Comparison of ENCODE assay signal across 19 cellular contexts in the genomic region with DNA sequence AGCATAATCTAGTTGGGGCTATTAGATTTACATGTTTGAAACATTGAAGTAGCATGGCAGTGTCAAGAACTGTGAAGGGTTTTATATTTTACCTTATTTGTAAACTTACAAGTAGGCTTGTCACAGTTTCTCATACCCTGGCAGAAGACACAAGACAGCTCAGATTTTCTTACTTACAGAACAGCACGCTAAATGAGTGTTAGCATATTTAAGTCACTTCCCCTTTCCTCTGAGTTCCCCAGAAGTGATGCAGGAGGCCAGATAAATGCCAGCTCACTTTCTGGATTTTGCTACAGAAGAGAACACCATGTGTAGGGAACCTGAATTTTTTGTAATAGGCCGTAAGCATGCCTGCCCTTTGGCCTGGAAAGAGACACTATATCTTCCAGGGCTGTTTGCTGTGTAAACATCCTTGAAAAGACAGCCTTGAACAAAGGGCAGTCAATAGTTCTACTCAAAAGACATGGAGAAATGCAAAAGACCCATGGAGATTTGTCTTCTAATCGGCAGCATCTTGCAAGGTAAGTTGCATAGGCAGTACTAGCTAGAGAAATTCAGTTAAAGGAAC.
DNase-seq lines count a peak whose midpoint lies in the region; ATAC-seq and TF ChIP-seq lines count a peak whose summit lies in the region.
"Had no signal": no experiment of that assay in that cellular context is flagged by ENCODE, and none has a peak within 500 bp of the region (broad histone marks: within the 10 kb centered on the region; RNA-seq: fewer than 3 reads in every experiment).

No MANE protein-coding gene starts in this region.

- no peaks in the 10 kb centered on the region for H3K4me1 Mint-ChIP-seq in activated CD4-positive, alpha-beta T cell treated with anti-CD3 and anti-CD28 coated beads, Interleukin-2, amount 10 ng/mL, durations not matched to agents 7 days and 5 days
- H3K4me1 Mint-ChIP-seq: activated B cell treated with CpG ODN at 0.5 μM for 24 hours had no signal

- no peak overlapping the region for H3K4me3 Mint-ChIP-seq in activated CD4-positive, alpha-beta T cell treated with anti-CD3 and anti-CD28 coated beads, Interleukin-2, amount 10 ng/mL, durations not matched to agents 7 days and 5 days
- H3K4me3 Mint-ChIP-seq: activated B cell treated with CpG ODN at 0.5 μM for 24 hours; activated naive CD4-positive, alpha-beta T cell treated with anti-CD3 and anti-CD28 coated beads for 36 hours had no signal

- DNase-seq in SKM-1 (lab: John Stamatoyannopoulos, UW; ENCODE audit: unreplicated experiment): peak; percentile 41
- no peak for DNase-seq in COLO668 (lab: John Stamatoyannopoulos, UW; ENCODE audit: unreplicated experiment)
- no peak for DNase-seq in NCI-H345 treated with DMSO at 0.1 percent for 48 hours (lab: John Stamatoyannopoulos, UW; ENCODE audit: unreplicated experiment)
- DNase-seq in activated CD4-positive, alpha-beta T cell treated with anti-CD3 and anti-CD28 coated beads, Interleukin-2, amount 10 ng/mL, durations not matched to agents 7 days and 5 days: no peak
- DNase-seq in UCSD-AML1 (lab: John Stamatoyannopoulos, UW; ENCODE audit: unreplicated experiment): no peak
- DNase-seq: activated B cell treated with CpG ODN at 0.5 μM for 24 hours; activated naive CD4-positive, alpha-beta T cell treated with anti-CD3 and anti-CD28 coated beads for 36 hours; body of pancreas; cortex of kidney; hypothalamus; left lung; NCI-H1105 treated with DMSO at 0.1 percent for 48 hours; NCI-H446; PC-9 had no signal

- CTCF ChIA-PET in activated CD4-positive, alpha-beta T cell treated with anti-CD3 and anti-CD28 coated beads, Interleukin-2, amount 10 ng/mL, durations not matched to agents 7 days and 5 days (lab: Charles Lee): no interaction called here

- no peaks in the 10 kb centered on the region for H3K36me3 Mint-ChIP-seq in activated CD4-positive, alpha-beta T cell treated with anti-CD3 and anti-CD28 coated beads, Interleukin-2, amount 10 ng/mL, durations not matched to agents 7 days and 5 days (ENCODE audit: low read depth)

- H3K79me2 ChIP-seq in neural cell (replicated peaks; ENCODE audit: insufficient read depth, low read length): no peaks in the 10 kb centered on the region

- POLR2A ChIA-PET in activated CD4-positive, alpha-beta T cell treated with anti-CD3 and anti-CD28 coated beads, Interleukin-2, amount 10 ng/mL, durations not matched to agents 7 days and 5 days (lab: Charles Lee): no interaction called here

- H3K27ac Mint-ChIP-seq in activated CD4-positive, alpha-beta T cell treated with anti-CD3 and anti-CD28 coated beads, Interleukin-2, amount 10 ng/mL, durations not matched to agents 7 days and 5 days: no peak overlapping the region
- H3K27ac Mint-ChIP-seq: activated B cell treated with CpG ODN at 0.5 μM for 24 hours; activated naive CD4-positive, alpha-beta T cell treated with anti-CD3 and anti-CD28 coated beads for 36 hours had no signal

- H3K9me3 ChIP-seq in neural cell (ENCODE audit: low read length): no peaks in the 10 kb centered on the region
- H3K9me3 ChIP-seq: BLaER1 treated with 17β-estradiol and CSF1 and Interleukin-3, amounts not matched to agents 10 nM and 100 nM; body of pancreas; left lung; prostate gland had no signal

- H3K4me2 ChIP-seq in neural cell (ENCODE audit: low read length): no peak overlapping the region
- H3K4me2 ChIP-seq: BLaER1 treated with 17β-estradiol and CSF1 and Interleukin-3, amounts not matched to agents 10 nM and 100 nM; PC-9 had no signal

- H3K27ac ChIP-seq in neural cell (ENCODE audit: low read length): no peak overlapping the region
- H3K27ac ChIP-seq: BLaER1 treated with 17β-estradiol and CSF1 and Interleukin-3, amounts not matched to agents 10 nM and 100 nM; body of pancreas; left lung; PC-9; prostate gland had no signal

- no peaks in the 10 kb centered on the region for H3K27me3 Mint-ChIP-seq in activated CD4-positive, alpha-beta T cell treated with anti-CD3 and anti-CD28 coated beads, Interleukin-2, amount 10 ng/mL, durations not matched to agents 7 days and 5 days

- no peak overlapping the region for H3K9ac ChIP-seq in neural cell (ENCODE audit: low read length)
- H3K9ac ChIP-seq: BLaER1 treated with 17β-estradiol and CSF1 and Interleukin-3, amounts not matched to agents 10 nM and 100 nM had no signal

- H3K9me3 Mint-ChIP-seq in activated CD4-positive, alpha-beta T cell treated with anti-CD3 and anti-CD28 coated beads, Interleukin-2, amount 10 ng/mL, durations not matched to agents 7 days and 5 days: no peaks in the 10 kb centered on the region
- H3K9me3 Mint-ChIP-seq: activated B cell treated with CpG ODN at 0.5 μM for 24 hours; activated naive CD4-positive, alpha-beta T cell treated with anti-CD3 and anti-CD28 coated beads for 36 hours had no signal

- H3K36me3 ChIP-seq in neural cell (ENCODE audit: insufficient read depth, low read length): no peaks in the 10 kb centered on the region
- H3K36me3 ChIP-seq: BLaER1 treated with 17β-estradiol and CSF1 and Interleukin-3, amounts not matched to agents 10 nM and 100 nM; left lung; prostate gland had no signal

- H3K9me2 ChIP-seq in neural cell (ENCODE audit: insufficient read depth, low read length): no peaks in the 10 kb centered on the region

- peak; percentile 21 for TF ChIP-seq EP300 in neural cell (conservative IDR thresholded peaks at IDR 0.05; ENCODE audit: poor library complexity, severe bottlenecking)

- TF ChIP-seq CTCF in neural cell (IDR thresholded peaks at IDR 0.05; ENCODE audit: poor library complexity, severe bottlenecking): no peak

- H3F3A ChIP-seq in neural cell (ENCODE audit: insufficient read depth, low read length, poor library complexity, severe bottlenecking): no peaks in the 10 kb centered on the region

- ATAC-seq in GM18868 (IDR thresholded peaks at IDR 0.05; ENCODE audit: unreplicated experiment) (peak; percentile 70), HG03039 (IDR thresholded peaks at IDR 0.05; ENCODE audit: unreplicated experiment) (peak; percentile 66)
- ATAC-seq: body of pancreas, left lung had no signal

- H2AFZ ChIP-seq in neural cell (ENCODE audit: low read depth, low read length): no peak overlapping the region
- H2AFZ ChIP-seq: PC-9 had no signal

- H3K27me3 ChIP-seq in neural cell (ENCODE audit: insufficient read depth, low read depth, low read length): no peaks in the 10 kb centered on the region
- H3K27me3 ChIP-seq: BLaER1 treated with 17β-estradiol and CSF1 and Interleukin-3, amounts not matched to agents 10 nM and 100 nM; body of pancreas; left lung had no signal

- TF ChIP-seq RAD21 in neural cell (conservative IDR thresholded peaks at IDR 0.05): no peak

- no peak overlapping the region for H3K4me3 ChIP-seq in neural cell (ENCODE audit: low read length)
- H3K4me3 ChIP-seq: BLaER1 treated with 17β-estradiol and CSF1 and Interleukin-3, amounts not matched to agents 10 nM and 100 nM; body of pancreas; left lung; PC-9; prostate gland had no signal

- H4K20me1 ChIP-seq in neural cell (ENCODE audit: insufficient read depth): no peaks in the 10 kb centered on the region
- H4K20me1 ChIP-seq: BLaER1 treated with 17β-estradiol and CSF1 and Interleukin-3, amounts not matched to agents 10 nM and 100 nM had no signal

TF ChIP-seq in neural cell, 6 proteins besides CTCF, POLR2A, EP300 and RAD21:
- TF ChIP-seq SMC3 (conservative IDR thresholded peaks at IDR 0.05; ENCODE audit: poor library complexity) (no peak), MXI1 (conservative IDR thresholded peaks at IDR 0.05; ENCODE audit: poor library complexity, severe bottlenecking) (no peak), EZH2 (IDR thresholded peaks at IDR 0.05; ENCODE audit: borderline replicate concordance, insufficient read depth, low read length, poor library complexity, severe bottlenecking) (no peak)
- TF ChIP-seq, protein P1, sequence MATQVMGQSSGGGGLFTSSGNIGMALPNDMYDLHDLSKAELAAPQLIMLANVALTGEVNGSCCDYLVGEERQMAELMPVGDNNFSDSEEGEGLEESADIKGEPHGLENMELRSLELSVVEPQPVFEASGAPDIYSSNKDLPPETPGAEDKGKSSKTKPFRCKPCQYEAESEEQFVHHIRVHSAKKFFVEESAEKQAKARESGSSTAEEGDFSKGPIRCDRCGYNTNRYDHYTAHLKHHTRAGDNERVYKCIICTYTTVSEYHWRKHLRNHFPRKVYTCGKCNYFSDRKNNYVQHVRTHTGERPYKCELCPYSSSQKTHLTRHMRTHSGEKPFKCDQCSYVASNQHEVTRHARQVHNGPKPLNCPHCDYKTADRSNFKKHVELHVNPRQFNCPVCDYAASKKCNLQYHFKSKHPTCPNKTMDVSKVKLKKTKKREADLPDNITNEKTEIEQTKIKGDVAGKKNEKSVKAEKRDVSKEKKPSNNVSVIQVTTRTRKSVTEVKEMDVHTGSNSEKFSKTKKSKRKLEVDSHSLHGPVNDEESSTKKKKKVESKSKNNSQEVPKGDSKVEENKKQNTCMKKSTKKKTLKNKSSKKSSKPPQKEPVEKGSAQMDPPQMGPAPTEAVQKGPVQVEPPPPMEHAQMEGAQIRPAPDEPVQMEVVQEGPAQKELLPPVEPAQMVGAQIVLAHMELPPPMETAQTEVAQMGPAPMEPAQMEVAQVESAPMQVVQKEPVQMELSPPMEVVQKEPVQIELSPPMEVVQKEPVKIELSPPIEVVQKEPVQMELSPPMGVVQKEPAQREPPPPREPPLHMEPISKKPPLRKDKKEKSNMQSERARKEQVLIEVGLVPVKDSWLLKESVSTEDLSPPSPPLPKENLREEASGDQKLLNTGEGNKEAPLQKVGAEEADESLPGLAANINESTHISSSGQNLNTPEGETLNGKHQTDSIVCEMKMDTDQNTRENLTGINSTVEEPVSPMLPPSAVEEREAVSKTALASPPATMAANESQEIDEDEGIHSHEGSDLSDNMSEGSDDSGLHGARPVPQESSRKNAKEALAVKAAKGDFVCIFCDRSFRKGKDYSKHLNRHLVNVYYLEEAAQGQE (IDR thresholded peaks at IDR 0.05; ENCODE audit: borderline replicate concordance): no peak
